1 cellular context compared by ENCODE assay signal in the genomic region with DNA sequence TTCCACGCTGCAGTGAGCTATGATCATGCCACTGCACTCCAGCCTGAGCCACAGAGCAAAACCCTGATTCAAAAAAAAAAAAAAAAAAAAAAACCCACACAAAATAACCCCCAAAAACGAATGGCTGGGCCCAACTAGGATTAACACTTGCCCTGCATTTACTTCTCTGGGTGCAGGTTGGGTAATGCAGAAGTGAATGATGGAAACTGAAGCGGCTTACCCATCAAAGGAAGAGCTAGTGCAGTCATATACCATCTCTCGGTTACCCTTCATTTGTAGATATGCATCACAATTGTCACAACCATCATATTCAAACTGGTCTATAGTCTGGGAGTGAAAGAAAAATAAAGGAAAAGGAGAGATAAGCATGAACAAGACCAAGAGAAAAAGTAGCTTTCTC.
TF ChIP-seq lines count a peak whose summit lies in the region.

No MANE protein-coding gene starts in this region.

TF ChIP-seq in HEK293, 187 proteins besides CTCF, POLR2A, EP300 and RAD21 (continued from another document):
- TF ChIP-seq, protein P1, sequence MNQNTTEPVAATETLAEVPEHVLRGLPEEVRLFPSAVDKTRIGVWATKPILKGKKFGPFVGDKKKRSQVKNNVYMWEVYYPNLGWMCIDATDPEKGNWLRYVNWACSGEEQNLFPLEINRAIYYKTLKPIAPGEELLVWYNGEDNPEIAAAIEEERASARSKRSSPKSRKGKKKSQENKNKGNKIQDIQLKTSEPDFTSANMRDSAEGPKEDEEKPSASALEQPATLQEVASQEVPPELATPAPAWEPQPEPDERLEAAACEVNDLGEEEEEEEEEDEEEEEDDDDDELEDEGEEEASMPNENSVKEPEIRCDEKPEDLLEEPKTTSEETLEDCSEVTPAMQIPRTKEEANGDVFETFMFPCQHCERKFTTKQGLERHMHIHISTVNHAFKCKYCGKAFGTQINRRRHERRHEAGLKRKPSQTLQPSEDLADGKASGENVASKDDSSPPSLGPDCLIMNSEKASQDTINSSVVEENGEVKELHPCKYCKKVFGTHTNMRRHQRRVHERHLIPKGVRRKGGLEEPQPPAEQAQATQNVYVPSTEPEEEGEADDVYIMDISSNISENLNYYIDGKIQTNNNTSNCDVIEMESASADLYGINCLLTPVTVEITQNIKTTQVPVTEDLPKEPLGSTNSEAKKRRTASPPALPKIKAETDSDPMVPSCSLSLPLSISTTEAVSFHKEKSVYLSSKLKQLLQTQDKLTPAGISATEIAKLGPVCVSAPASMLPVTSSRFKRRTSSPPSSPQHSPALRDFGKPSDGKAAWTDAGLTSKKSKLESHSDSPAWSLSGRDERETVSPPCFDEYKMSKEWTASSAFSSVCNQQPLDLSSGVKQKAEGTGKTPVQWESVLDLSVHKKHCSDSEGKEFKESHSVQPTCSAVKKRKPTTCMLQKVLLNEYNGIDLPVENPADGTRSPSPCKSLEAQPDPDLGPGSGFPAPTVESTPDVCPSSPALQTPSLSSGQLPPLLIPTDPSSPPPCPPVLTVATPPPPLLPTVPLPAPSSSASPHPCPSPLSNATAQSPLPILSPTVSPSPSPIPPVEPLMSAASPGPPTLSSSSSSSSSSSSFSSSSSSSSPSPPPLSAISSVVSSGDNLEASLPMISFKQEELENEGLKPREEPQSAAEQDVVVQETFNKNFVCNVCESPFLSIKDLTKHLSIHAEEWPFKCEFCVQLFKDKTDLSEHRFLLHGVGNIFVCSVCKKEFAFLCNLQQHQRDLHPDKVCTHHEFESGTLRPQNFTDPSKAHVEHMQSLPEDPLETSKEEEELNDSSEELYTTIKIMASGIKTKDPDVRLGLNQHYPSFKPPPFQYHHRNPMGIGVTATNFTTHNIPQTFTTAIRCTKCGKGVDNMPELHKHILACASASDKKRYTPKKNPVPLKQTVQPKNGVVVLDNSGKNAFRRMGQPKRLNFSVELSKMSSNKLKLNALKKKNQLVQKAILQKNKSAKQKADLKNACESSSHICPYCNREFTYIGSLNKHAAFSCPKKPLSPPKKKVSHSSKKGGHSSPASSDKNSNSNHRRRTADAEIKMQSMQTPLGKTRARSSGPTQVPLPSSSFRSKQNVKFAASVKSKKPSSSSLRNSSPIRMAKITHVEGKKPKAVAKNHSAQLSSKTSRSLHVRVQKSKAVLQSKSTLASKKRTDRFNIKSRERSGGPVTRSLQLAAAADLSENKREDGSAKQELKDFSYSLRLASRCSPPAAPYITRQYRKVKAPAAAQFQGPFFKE (tag by site-specific recombination; IDR thresholded peaks at IDR 0.05; ENCODE audit: borderline replicate concordance), result no peak
- TF ChIP-seq, protein P2, sequence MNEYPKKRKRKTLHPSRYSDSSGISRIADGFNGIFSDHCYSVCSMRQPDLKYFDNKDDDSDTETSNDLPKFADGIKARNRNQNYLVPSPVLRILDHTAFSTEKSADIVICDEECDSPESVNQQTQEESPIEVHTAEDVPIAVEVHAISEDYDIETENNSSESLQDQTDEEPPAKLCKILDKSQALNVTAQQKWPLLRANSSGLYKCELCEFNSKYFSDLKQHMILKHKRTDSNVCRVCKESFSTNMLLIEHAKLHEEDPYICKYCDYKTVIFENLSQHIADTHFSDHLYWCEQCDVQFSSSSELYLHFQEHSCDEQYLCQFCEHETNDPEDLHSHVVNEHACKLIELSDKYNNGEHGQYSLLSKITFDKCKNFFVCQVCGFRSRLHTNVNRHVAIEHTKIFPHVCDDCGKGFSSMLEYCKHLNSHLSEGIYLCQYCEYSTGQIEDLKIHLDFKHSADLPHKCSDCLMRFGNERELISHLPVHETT (tag by site-specific recombination; IDR thresholded peaks at IDR 0.05), result no peak
- TF ChIP-seq, protein P3, sequence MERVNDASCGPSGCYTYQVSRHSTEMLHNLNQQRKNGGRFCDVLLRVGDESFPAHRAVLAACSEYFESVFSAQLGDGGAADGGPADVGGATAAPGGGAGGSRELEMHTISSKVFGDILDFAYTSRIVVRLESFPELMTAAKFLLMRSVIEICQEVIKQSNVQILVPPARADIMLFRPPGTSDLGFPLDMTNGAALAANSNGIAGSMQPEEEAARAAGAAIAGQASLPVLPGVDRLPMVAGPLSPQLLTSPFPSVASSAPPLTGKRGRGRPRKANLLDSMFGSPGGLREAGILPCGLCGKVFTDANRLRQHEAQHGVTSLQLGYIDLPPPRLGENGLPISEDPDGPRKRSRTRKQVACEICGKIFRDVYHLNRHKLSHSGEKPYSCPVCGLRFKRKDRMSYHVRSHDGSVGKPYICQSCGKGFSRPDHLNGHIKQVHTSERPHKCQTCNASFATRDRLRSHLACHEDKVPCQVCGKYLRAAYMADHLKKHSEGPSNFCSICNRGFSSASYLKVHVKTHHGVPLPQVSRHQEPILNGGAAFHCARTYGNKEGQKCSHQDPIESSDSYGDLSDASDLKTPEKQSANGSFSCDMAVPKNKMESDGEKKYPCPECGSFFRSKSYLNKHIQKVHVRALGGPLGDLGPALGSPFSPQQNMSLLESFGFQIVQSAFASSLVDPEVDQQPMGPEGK (tag by site-specific recombination; IDR thresholded peaks at IDR 0.05), result no peak
- TF ChIP-seq HOXC10 (CRISPR knock-in tag; IDR thresholded peaks at IDR 0.05) (no peak), YY2 (tag by site-specific recombination; IDR thresholded peaks at IDR 0.05) (no peak), ZNF16 (tag by site-specific recombination; IDR thresholded peaks at IDR 0.05; ENCODE audit: low read depth) (no peak)
- TF ChIP-seq, protein P4, sequence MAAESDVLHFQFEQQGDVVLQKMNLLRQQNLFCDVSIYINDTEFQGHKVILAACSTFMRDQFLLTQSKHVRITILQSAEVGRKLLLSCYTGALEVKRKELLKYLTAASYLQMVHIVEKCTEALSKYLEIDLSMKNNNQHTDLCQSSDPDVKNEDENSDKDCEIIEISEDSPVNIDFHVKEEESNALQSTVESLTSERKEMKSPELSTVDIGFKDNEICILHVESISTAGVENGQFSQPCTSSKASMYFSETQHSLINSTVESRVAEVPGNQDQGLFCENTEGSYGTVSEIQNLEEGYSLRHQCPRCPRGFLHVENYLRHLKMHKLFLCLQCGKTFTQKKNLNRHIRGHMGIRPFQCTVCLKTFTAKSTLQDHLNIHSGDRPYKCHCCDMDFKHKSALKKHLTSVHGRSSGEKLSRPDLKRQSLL (tag by site-specific recombination; IDR thresholded peaks at IDR 0.05), result no peak
